ENCODE assay signal across 10 cellular contexts in the genomic region with DNA sequence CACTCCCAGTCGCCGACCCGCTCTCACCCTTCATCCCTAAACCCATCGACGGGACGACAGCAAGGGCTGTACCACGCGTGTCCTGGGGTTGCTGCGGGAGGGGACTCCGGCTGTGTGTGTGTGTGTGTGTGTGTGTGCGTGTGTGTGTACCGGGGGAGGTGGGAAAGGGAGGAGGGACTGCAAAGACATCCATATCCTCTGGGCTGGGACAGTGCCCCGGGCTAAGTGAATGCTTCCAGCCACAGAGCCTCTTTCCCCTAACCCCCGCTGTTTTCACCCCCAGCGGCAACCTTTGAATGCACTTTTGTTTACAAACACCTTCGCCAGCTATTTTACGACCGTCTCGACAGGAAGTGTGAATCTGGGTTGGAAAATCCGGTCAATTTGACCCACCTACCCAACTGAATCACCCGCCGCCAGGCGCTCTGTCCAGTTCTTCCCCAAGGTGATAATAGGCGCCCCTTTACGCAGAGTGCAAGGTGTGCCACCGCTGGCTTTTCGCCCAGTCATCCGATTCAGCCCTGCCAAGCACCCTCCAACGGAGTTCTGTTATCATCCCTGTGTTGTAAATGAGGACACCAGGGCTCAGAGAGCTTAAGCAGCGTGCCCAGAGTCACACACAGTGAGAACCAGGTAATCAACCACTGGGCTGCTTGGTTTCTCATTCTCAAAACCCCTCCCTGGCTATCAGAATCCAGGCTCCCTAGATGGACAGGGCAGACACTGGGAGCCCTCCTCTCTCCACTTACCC. TPM values are rescaled to one million over a fixed set of nuclear protein-coding genes. Genes with fewer than 3 reads are reported as not detected.
DNase-seq lines count a peak whose midpoint lies in the region; TF ChIP-seq lines count a peak whose summit lies in the region.
"Had no signal": no experiment of that assay in that cellular context is flagged by ENCODE, and none has a peak within 500 bp of the region (broad histone marks: within the 10 kb centered on the region; RNA-seq: fewer than 3 reads in every experiment).

No MANE protein-coding gene starts in this region.

- H3K36me3 Mint-ChIP-seq in activated CD4-positive, alpha-beta memory T cell treated with anti-CD3 and anti-CD28 coated beads, Interleukin-2, amount 10 ng/mL, durations not matched to agents 7 days and 5 days (ENCODE audit: low read depth), result no peaks in the 10 kb centered on the region

- DNase-seq in activated CD4-positive, alpha-beta memory T cell treated with anti-CD3 and anti-CD28 coated beads, Interleukin-2, amount 10 ng/mL, durations not matched to agents 7 days and 5 days, result no peak
- DNase-seq in left ventricle myocardium inferior (peak; percentile 72), renal cortical epithelial cell (ENCODE audit: low read depth) (peak; percentile 73), NCI-H524 treated with DMSO at 0.1 percent for 48 hours (lab: John Stamatoyannopoulos, UW) (no peak), GM13977 (ENCODE audit: low spot score) (no peak)
- DNase-seq in stimulated activated naive CD4-positive, alpha-beta T cell treated with Interleukin-2 at 50 U/mL for 16 hours (lab: John Stamatoyannopoulos, UW), result no peak

- no peaks in the 10 kb centered on the region for H3K36me3 ChIP-seq in BLaER1 treated with 17β-estradiol and CSF1 and Interleukin-3, amounts not matched to agents 10 nM and 100 nM
- H3K36me3 ChIP-seq in HUES48 (ENCODE audit: control insufficient read depth, insufficient read depth, low read length) (peaks cover 19% of the 10 kb centered on the region), left ventricle myocardium inferior (peaks cover 20% of the 10 kb centered on the region)
- H3K36me3 ChIP-seq: neutrophil had no signal

- peaks cover 0 to 23% (median 8%) of the 10 kb centered on the region in 11 experiments; a peak in 11 of 22 replicates for H4K20me1 ChIP-seq in BLaER1 treated with 17β-estradiol and CSF1 and Interleukin-3, amounts not matched to agents 10 nM and 100 nM

- in situ Hi-C loops in GM13977 (cut with MboI; ENCODE audit: low pct_unique_long_range_greater_than_20kb, low sequenced_read_pairs, unreplicated experiment), result no loop called here

- no peaks in the 10 kb centered on the region for H3K9me3 ChIP-seq in BLaER1 treated with 17β-estradiol and CSF1 and Interleukin-3, amounts not matched to agents 10 nM and 100 nM (replicated peaks in 1 of 11)
- H3K9me3 ChIP-seq in HUES48 (ENCODE audit: control insufficient read depth, insufficient read depth, low read length), result no peaks in the 10 kb centered on the region
- H3K9me3 ChIP-seq in left ventricle myocardium inferior (replicated peaks), result no peaks in the 10 kb centered on the region
- H3K9me3 ChIP-seq: neutrophil had no signal

- POLR2A ChIA-PET in activated CD4-positive, alpha-beta memory T cell treated with anti-CD3 and anti-CD28 coated beads, Interleukin-2, amount 10 ng/mL, durations not matched to agents 7 days and 5 days (lab: Charles Lee), result no interaction called here

- peaks cover 16 to 49% (median 37%) of the 10 kb centered on the region in 10 experiments; a peak in 19 of 20 replicates for H3K4me1 ChIP-seq in BLaER1 treated with 17β-estradiol and CSF1 and Interleukin-3, amounts not matched to agents 10 nM and 100 nM
- H3K4me1 ChIP-seq in HUES48 (ENCODE audit: control insufficient read depth, insufficient read depth, low read length) (peaks cover 31% of the 10 kb centered on the region), left ventricle myocardium inferior (peaks cover 74% of the 10 kb centered on the region)

- H3K4me3 Mint-ChIP-seq in activated CD4-positive, alpha-beta memory T cell treated with anti-CD3 and anti-CD28 coated beads, Interleukin-2, amount 10 ng/mL, durations not matched to agents 7 days and 5 days, result peak overlapping the region; percentile 58

- TF ChIP-seq CTCF in left ventricle myocardium inferior (IDR thresholded peaks at IDR 0.05; ENCODE audit: borderline replicate concordance) (no peak), GM13977 (IDR thresholded peaks at IDR 0.05; ENCODE audit: extremely low read depth, insufficient read depth, missing control alignments) (no peak)

- intact Hi-C loops in left ventricle myocardium inferior (cut with micrococcal nuclease), result no loop called here

- H3K27me3 ChIP-seq in BLaER1 treated with 17β-estradiol and CSF1 and Interleukin-3, amounts not matched to agents 10 nM and 100 nM, result peaks cover 28 to 71% (median 41%) of the 10 kb centered on the region in 11 experiments
- H3K27me3 ChIP-seq in HUES48 (ENCODE audit: control insufficient read depth, insufficient read depth, low read length) (peaks cover 36% of the 10 kb centered on the region), left ventricle myocardium inferior (ENCODE audit: low read depth) (no peaks in the 10 kb centered on the region)

- no peak overlapping the region for H3K27ac ChIP-seq in BLaER1 treated with 17β-estradiol and CSF1 and Interleukin-3, amounts not matched to agents 10 nM and 100 nM
- peak overlapping the region; percentile 100 for H3K27ac ChIP-seq in HUES48 (ENCODE audit: low read depth, low read length)
- H3K27ac ChIP-seq in left ventricle myocardium inferior (replicated peaks), result peak overlapping the region; percentile 100
- H3K27ac ChIP-seq: HL-60, neutrophil had no signal

- H3K4me3 ChIP-seq in BLaER1 treated with 17β-estradiol and CSF1 and Interleukin-3, amounts not matched to agents 10 nM and 100 nM, result peak overlapping the region; percentile 52 to 70 (median 58)
- H3K4me3 ChIP-seq in HUES48 (ENCODE audit: low read depth, low read length) (peak overlapping the region; percentile 74), left ventricle myocardium inferior (peak overlapping the region; percentile 71)

- H3K4me1 Mint-ChIP-seq in activated CD4-positive, alpha-beta memory T cell treated with anti-CD3 and anti-CD28 coated beads, Interleukin-2, amount 10 ng/mL, durations not matched to agents 7 days and 5 days, result peaks cover 12% of the 10 kb centered on the region

- CTCF ChIA-PET in activated CD4-positive, alpha-beta memory T cell treated with anti-CD3 and anti-CD28 coated beads, Interleukin-2, amount 10 ng/mL, durations not matched to agents 7 days and 5 days (lab: Charles Lee), result no interaction called here

- peak overlapping the region in 10 of 11 experiments; percentile 6 to 73 (median 66); a peak in 17 of 22 replicates for H3K9ac ChIP-seq in BLaER1 treated with 17β-estradiol and CSF1 and Interleukin-3, amounts not matched to agents 10 nM and 100 nM
- H3K9ac ChIP-seq in HUES48 (ENCODE audit: low read depth, low read length), result peak overlapping the region; percentile 79

- H3K9me3 Mint-ChIP-seq in activated CD4-positive, alpha-beta memory T cell treated with anti-CD3 and anti-CD28 coated beads, Interleukin-2, amount 10 ng/mL, durations not matched to agents 7 days and 5 days, result no peaks in the 10 kb centered on the region

- H3K27ac Mint-ChIP-seq in activated CD4-positive, alpha-beta memory T cell treated with anti-CD3 and anti-CD28 coated beads, Interleukin-2, amount 10 ng/mL, durations not matched to agents 7 days and 5 days, result no peak overlapping the region

- peaks cover 54% of the 10 kb centered on the region for H3K27me3 Mint-ChIP-seq in activated CD4-positive, alpha-beta memory T cell treated with anti-CD3 and anti-CD28 coated beads, Interleukin-2, amount 10 ng/mL, durations not matched to agents 7 days and 5 days

- H3K4me2 ChIP-seq in BLaER1 treated with 17β-estradiol and CSF1 and Interleukin-3, amounts not matched to agents 10 nM and 100 nM, result peak overlapping the region; percentile 65 to 99 (median 95)

RNA-seq across cellular contexts. Expression of a gene that starts 0.7 kb away (rescaled TPM):
- not detected for total RNA-seq in activated CD4-positive, alpha-beta memory T cell treated with anti-CD3 and anti-CD28 coated beads, Interleukin-2, amount 10 ng/mL, durations not matched to agents 7 days and 5 days
- total RNA-seq in left ventricle myocardium inferior (44.4 TPM), renal cortical epithelial cell (141 and 180 TPM in 2 replicates)

Comparison
In these comparisons a context has a peak if more than half of its experiments do, and no peak if none do; other contexts are left out.
1. H3K27ac ChIP-seq: peak in HUES48 (single experiment) and left ventricle myocardium inferior (single experiment); none in BLaER1 treated with 17β-estradiol and CSF1 and Interleukin-3, amounts not matched to agents 10 nM and 100 nM (0 of 11).
2. DNase-seq: peak in left ventricle myocardium inferior (single experiment) and renal cortical epithelial cell (single experiment); none in activated CD4-positive, alpha-beta memory T cell treated with anti-CD3 and anti-CD28 coated beads, Interleukin-2, amount 10 ng/mL, durations not matched to agents 7 days and 5 days (single experiment), NCI-H524 treated with DMSO at 0.1 percent for 48 hours (single experiment), stimulated activated naive CD4-positive, alpha-beta T cell treated with Interleukin-2 at 50 U/mL for 16 hours (single experiment) and GM13977 (single experiment).
3. RNA of a gene that starts 0.7 kb away (total RNA-seq): 141 to 180 TPM in renal cortical epithelial cell and 44.4 TPM in left ventricle myocardium inferior (single experiment); not detected in activated CD4-positive, alpha-beta memory T cell treated with anti-CD3 and anti-CD28 coated beads, Interleukin-2, amount 10 ng/mL, durations not matched to agents 7 days and 5 days; every median in the first group is over 10 times any median in the second.
4. Peak in every context shown above with its lines, with median percentiles within 50 percentile points of each other: H3K4me3 ChIP-seq.